ENCODE assay signal across 9 cellular contexts in the genomic region with DNA sequence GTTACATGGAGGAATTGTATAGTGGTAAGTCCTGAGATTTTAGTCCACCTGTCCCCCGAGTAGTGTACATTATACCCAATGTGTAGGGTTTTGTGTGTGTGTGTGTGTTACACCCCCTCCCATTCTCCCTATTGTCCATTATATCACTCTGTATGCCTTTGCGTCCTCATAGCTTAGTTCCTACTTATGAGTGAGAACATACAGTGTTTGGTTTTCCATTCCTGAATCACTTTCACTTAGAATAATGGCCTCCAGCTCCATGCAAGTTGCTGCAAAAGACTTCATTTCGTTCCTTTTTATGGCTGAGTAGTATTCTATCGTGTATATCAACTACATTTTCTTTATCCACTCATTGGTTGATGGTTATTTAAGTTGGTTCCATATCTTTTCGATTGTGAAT. TPM values are rescaled to one million over a fixed set of nuclear protein-coding genes. Genes with fewer than 3 reads are reported as not detected.
DNase-seq lines count a peak whose midpoint lies in the region; ATAC-seq, FAIRE-seq and TF ChIP-seq lines count a peak whose summit lies in the region.
"Had no signal": no experiment of that assay in that cellular context is flagged by ENCODE, and none has a peak within 500 bp of the region (broad histone marks: within the 10 kb centered on the region; RNA-seq: fewer than 3 reads in every experiment).

No MANE protein-coding gene starts in this region.

- TF ChIP-seq POLR2A in endothelial cell of umbilical vein (IDR thresholded peaks at IDR 0.05; ENCODE audit: low read depth, low read length): no peak

- DNase-seq in endothelial cell of umbilical vein (ENCODE audit: low read depth, low spot score) (no peak), psoas muscle (no peak), GM13976 (ENCODE audit: low spot score) (no peak), AG08395 (ENCODE audit: low spot score) (no peak), islet precursor cell (no peak), GM23248 (no peak)

- no peaks in the 10 kb centered on the region for H3K9me1 ChIP-seq in endothelial cell of umbilical vein (replicated peaks; ENCODE audit: control insufficient read depth, extremely low read depth, insufficient read depth, low read length)

- no peaks in the 10 kb centered on the region for H3K79me2 ChIP-seq in OCI-LY1 (ENCODE audit: insufficient read depth, low read length)
- H3K79me2 ChIP-seq in endothelial cell of umbilical vein (ENCODE audit: control insufficient read depth, insufficient read depth, low read length): no peaks in the 10 kb centered on the region
- no peaks in the 10 kb centered on the region for H3K79me2 ChIP-seq in GM23248 (ENCODE audit: insufficient read depth)

- dilution Hi-C loops in endothelial cell of umbilical vein (cut with MboI; ENCODE audit: extremely low pct_ligation_motif_present, low sequenced_read_pairs): no loop called here

- peak overlapping the region; percentile 61 for H3K4me2 ChIP-seq in OCI-LY1 (ENCODE audit: low read length)
- peak overlapping the region; percentile 49 for H3K4me2 ChIP-seq in endothelial cell of umbilical vein (ENCODE audit: insufficient read depth, low read length)
- H3K4me2 ChIP-seq in GM23248 (ENCODE audit: unreplicated experiment): no peak overlapping the region

- H3K36me3 ChIP-seq in OCI-LY1 (ENCODE audit: insufficient read depth, low read length): no peaks in the 10 kb centered on the region
- H3K36me3 ChIP-seq in endothelial cell of umbilical vein (ENCODE audit: control insufficient read depth in 2 of 2, extremely low read depth in 1 of 2, insufficient read depth in 2 of 2, low read length in 2 of 2): no peaks in the 10 kb centered on the region
- no peaks in the 10 kb centered on the region for H3K36me3 ChIP-seq in psoas muscle (ENCODE audit: insufficient read depth in 1 of 2, low read depth in 1 of 2)
- no peaks in the 10 kb centered on the region for H3K36me3 ChIP-seq in GM23248 (ENCODE audit: low read depth)
- H3K36me3 ChIP-seq: SJSA1 had no signal

- no peaks in the 10 kb centered on the region for H3F3A ChIP-seq in OCI-LY1 (ENCODE audit: insufficient read depth, low read length)
- H3F3A ChIP-seq in GM23248 (ENCODE audit: insufficient read depth): no peaks in the 10 kb centered on the region

- in situ Hi-C loops in GM13976 (cut with MboI; ENCODE audit: low sequenced_read_pairs, unreplicated experiment) (no loop called here), GM23248 (cut with MboI) (no loop called here)

- no peak for TF ChIP-seq CTCF in OCI-LY1 (IDR thresholded peaks at IDR 0.05; ENCODE audit: low read length)
- no peak for TF ChIP-seq CTCF in endothelial cell of umbilical vein (IDR thresholded peaks at IDR 0.05; ENCODE audit: extremely low read depth in 1 of 2, insufficient read depth in 1 of 2, low read depth in 1 of 2, low read length in 2 of 2)
- no peak for TF ChIP-seq CTCF in psoas muscle (IDR thresholded peaks at IDR 0.05)
- TF ChIP-seq CTCF in GM13976 (IDR thresholded peaks at IDR 0.05; ENCODE audit: borderline replicate concordance, control extremely low read depth, extremely low read depth, insufficient read depth, missing control alignments): no peak

- no peak overlapping the region; the same call in 1 of the 2 replicates for H3K9ac ChIP-seq in OCI-LY1 (ENCODE audit: low read length)
- no peak overlapping the region for H3K9ac ChIP-seq in endothelial cell of umbilical vein (replicated peaks; ENCODE audit: extremely low read depth, insufficient read depth, low read length)
- H3K9ac ChIP-seq in GM23248: no peak overlapping the region

- no TSS peak for BruUV-seq in endothelial cell of umbilical vein (replicated peaks; lab: Mats Ljungman, UMichigan)

- H3K9me3 ChIP-seq in OCI-LY1 (ENCODE audit: low read length) (no peaks in the 10 kb centered on the region), endothelial cell of umbilical vein (replicated peaks; ENCODE audit: control insufficient read depth, insufficient read depth, low read length) (no peaks in the 10 kb centered on the region), psoas muscle (no peaks in the 10 kb centered on the region), GM23248 (ENCODE audit: low read depth) (no peaks in the 10 kb centered on the region)

- ATAC-seq in psoas muscle: no peak

- FAIRE-seq in endothelial cell of umbilical vein (lab: Jason Lieb, UNC): no peak

- H2AFZ ChIP-seq in OCI-LY1 (ENCODE audit: low read length) (no peak overlapping the region), endothelial cell of umbilical vein (ENCODE audit: low read depth, low read length) (no peak overlapping the region), GM23248 (no peak overlapping the region)

- H4K20me1 ChIP-seq in OCI-LY1 (ENCODE audit: insufficient read depth, low read length): no peaks in the 10 kb centered on the region
- H4K20me1 ChIP-seq in endothelial cell of umbilical vein (replicated peaks; ENCODE audit: control insufficient read depth, extremely low read depth, insufficient read depth, low read length): no peaks in the 10 kb centered on the region
- H4K20me1 ChIP-seq in GM23248 (ENCODE audit: insufficient read depth): no peaks in the 10 kb centered on the region

- H3K27me3 ChIP-seq in OCI-LY1 (ENCODE audit: insufficient read depth, low read length) (peaks cover 17% of the 10 kb centered on the region), endothelial cell of umbilical vein (ENCODE audit: control insufficient read depth in 2 of 2, insufficient read depth in 2 of 2, low read length in 2 of 2) (peaks cover 21 to 32% of the 10 kb centered on the region in 2 experiments), psoas muscle (ENCODE audit: insufficient read depth in 3 of 3, low read length in 2 of 3) (peaks cover 3 to 60% (median 12%) of the 10 kb centered on the region in 3 donors), GM23248 (replicated peaks; ENCODE audit: insufficient read depth) (peaks cover 45% of the 10 kb centered on the region)

- WGBS in psoas muscle, 3 donors: 64 to 69% (median 66%) methylated on average over 5 of the region's 5 CpGs
- WGBS in GM23248 (ENCODE audit: low coverage in 1 of 2, low lambda C conversion rate in 2 of 2, missing lambda C conversion rate in 2 of 2), 2 experiments: 51% methylated on average over 5 of the region's 5 CpGs

- peak overlapping the region; percentile 35; the same call in 1 of the 2 replicates for H3K4me3 ChIP-seq in GM08714 (ENCODE audit: low read length)
- H3K4me3 ChIP-seq in OCI-LY1 (ENCODE audit: low read depth, low read length, poor library complexity, severe bottlenecking): peak overlapping the region; percentile 58
- no peak overlapping the region for H3K4me3 ChIP-seq in endothelial cell of umbilical vein (replicated peaks in 1 of 3; ENCODE audit: insufficient read depth in 1 of 3, low read depth in 1 of 3, low read length in 3 of 3)
- peak overlapping the region; percentile 61 for H3K4me3 ChIP-seq in psoas muscle
- no peak overlapping the region for H3K4me3 ChIP-seq in GM23248

- no peaks in the 10 kb centered on the region for H3K9me2 ChIP-seq in OCI-LY1 (ENCODE audit: low read depth, low read length)
- no peaks in the 10 kb centered on the region for H3K9me2 ChIP-seq in GM23248 (ENCODE audit: insufficient read depth)

- H3K4me1 ChIP-seq in OCI-LY1 (ENCODE audit: insufficient read depth, low read length, severe bottlenecking) (peaks cover 5% of the 10 kb centered on the region), endothelial cell of umbilical vein (ENCODE audit: control insufficient read depth, extremely low read depth, insufficient read depth, low read length) (peaks cover 4% of the 10 kb centered on the region), psoas muscle (peaks cover 5% of the 10 kb centered on the region), GM23248 (ENCODE audit: insufficient read depth) (no peaks in the 10 kb centered on the region)

- CTCF ChIA-PET in endothelial cell of umbilical vein (lab: Charles Lee): interaction anchor here (0.8 to 3.3 kb wide), 10 partner anchors 10 to 87 kb away, joined by 3 to 33 read pairs (median 5); partner anchors contain the start of gene MLKL

- intact Hi-C loops in endothelial cell of umbilical vein (cut with micrococcal nuclease): no loop called here
- intact Hi-C loops in psoas muscle (cut with DNase I): no loop called here

- POLR2A ChIA-PET in endothelial cell of umbilical vein (lab: Charles Lee): no interaction called here

- no peak overlapping the region for H3K27ac ChIP-seq in OCI-LY1 (ENCODE audit: low read depth, low read length, poor library complexity, severe bottlenecking)
- H3K27ac ChIP-seq in endothelial cell of umbilical vein (ENCODE audit: insufficient read depth, low read depth, low read length): no peak overlapping the region
- no peak overlapping the region for H3K27ac ChIP-seq in psoas muscle
- no peak overlapping the region for H3K27ac ChIP-seq in GM23248
- H3K27ac ChIP-seq: SJSA1 had no signal

TF ChIP-seq in endothelial cell of umbilical vein, 7 proteins besides CTCF, POLR2A, EP300 and RAD21:
- TF ChIP-seq EZH2 (IDR thresholded peaks at IDR 0.05; ENCODE audit: borderline replicate concordance, low read depth, low read length, severe bottlenecking): no peak
- TF ChIP-seq, protein P1, sequence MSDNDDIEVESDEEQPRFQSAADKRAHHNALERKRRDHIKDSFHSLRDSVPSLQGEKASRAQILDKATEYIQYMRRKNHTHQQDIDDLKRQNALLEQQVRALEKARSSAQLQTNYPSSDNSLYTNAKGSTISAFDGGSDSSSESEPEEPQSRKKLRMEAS (IDR thresholded peaks at IDR 0.05; ENCODE audit: insufficient read depth, insufficient read length): no peak

RNA-seq across cellular contexts. Expression of gene FA2H, which starts 0.6 kb away (rescaled TPM):
- total RNA-seq in endothelial cell of umbilical vein: not detected in 2 replicates
- polyA plus RNA-seq in endothelial cell of umbilical vein: not detected in 2 replicates
- polyA plus RNA-seq in endothelial cell of umbilical vein (2011; cell fraction: cytosol; rRNA removed): not detected in 2 replicates
- not detected in 2 replicates for polyA plus RNA-seq in endothelial cell of umbilical vein (2011; cell fraction: nucleus; rRNA removed)
- not detected in 2 replicates for polyA plus RNA-seq in endothelial cell of umbilical vein (2012)
- polyA minus RNA-seq in endothelial cell of umbilical vein: not detected in 2 replicates
- polyA minus RNA-seq in endothelial cell of umbilical vein (2011; cell fraction: cytosol; rRNA and poly(A)+ RNA removed): 14.6 TPM
- not detected in 2 replicates for polyA minus RNA-seq in endothelial cell of umbilical vein (2011; cell fraction: nucleus; rRNA and poly(A)+ RNA removed)
- total RNA-seq in psoas muscle: not detected
- under 1 TPM; 0.06 to 0.10 (median 0.07) TPM for polyA plus RNA-seq in psoas muscle
- not detected in 2 replicates for total RNA-seq in GM23248 (2014; rRNA removed; shearing (Covaris generic))
- not detected in 2 replicates for polyA plus RNA-seq in GM23248 (2016; fragmentation: Nextera tagmentation; extraction: Ambion mirVana)
- total RNA-seq: SJSA1 had no signal

Comparison
In these comparisons a context has a peak if more than half of its experiments do, and no peak if none do; other contexts are left out.
1. H3K4me3 ChIP-seq: peak in GM08714 (single experiment), OCI-LY1 (single experiment) and psoas muscle (single experiment); none in endothelial cell of umbilical vein (0 of 3) and GM23248 (single experiment).